ENCODE assay signal across 9 cellular contexts in the genomic region with DNA sequence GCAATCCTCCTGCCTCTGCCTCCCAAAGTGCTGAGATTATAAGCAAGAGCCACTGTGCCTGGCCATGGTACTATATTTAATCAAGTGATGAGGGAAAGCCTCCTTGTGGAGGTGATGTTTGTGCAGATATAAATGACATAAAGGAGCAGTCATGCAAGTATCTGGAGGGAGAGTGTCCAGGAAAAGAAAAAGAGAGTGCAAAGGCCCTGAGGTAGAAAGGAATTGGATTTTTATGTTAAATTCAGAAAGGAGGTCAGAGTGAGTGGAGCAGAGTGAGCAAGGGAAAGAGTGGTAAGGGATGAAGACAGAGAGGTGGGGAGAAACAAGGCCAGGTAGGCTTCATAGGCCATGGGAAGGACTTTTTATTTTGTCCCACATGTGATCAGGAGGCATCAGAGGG. TPM values are rescaled to one million over a fixed set of nuclear protein-coding genes. Genes with fewer than 3 reads are reported as not detected.
"Had no signal": no experiment of that assay in that cellular context is flagged by ENCODE, and none has a peak within 500 bp of the region (broad histone marks: within the 10 kb centered on the region; RNA-seq: fewer than 3 reads in every experiment).

No MANE protein-coding gene starts in this region.

- H3K4me3 ChIP-seq: GM23338 had no signal

- H3K4me1 Mint-ChIP-seq: GM23338, H9 had no signal

- H3K9me3 Mint-ChIP-seq: GM23338, H9, HFFc6 had no signal

- H3K27ac ChIP-seq: HL-60 had no signal

- ATAC-seq: GM23338, HepG2 had no signal

- FAIRE-seq: H1, H54, HepG2 had no signal

- DNase-seq: H9, HCEC 1CT, HFFc6, KBM-7 had no signal

- H2AFZ ChIP-seq: GM23338 had no signal

- H3K4me3 Mint-ChIP-seq: GM23338, H9, HFFc6 had no signal

- H3K4me2 ChIP-seq: GM23338 had no signal

- H3K27ac Mint-ChIP-seq: GM23338, H9, HFFc6 had no signal

RNA-seq across cellular contexts. Expression of gene PRRT1, which starts 14.3 kb away (rescaled TPM):
- total RNA-seq: GM23338 had no signal
